ENCODE assay signal across 22 cellular contexts in the genomic region with DNA sequence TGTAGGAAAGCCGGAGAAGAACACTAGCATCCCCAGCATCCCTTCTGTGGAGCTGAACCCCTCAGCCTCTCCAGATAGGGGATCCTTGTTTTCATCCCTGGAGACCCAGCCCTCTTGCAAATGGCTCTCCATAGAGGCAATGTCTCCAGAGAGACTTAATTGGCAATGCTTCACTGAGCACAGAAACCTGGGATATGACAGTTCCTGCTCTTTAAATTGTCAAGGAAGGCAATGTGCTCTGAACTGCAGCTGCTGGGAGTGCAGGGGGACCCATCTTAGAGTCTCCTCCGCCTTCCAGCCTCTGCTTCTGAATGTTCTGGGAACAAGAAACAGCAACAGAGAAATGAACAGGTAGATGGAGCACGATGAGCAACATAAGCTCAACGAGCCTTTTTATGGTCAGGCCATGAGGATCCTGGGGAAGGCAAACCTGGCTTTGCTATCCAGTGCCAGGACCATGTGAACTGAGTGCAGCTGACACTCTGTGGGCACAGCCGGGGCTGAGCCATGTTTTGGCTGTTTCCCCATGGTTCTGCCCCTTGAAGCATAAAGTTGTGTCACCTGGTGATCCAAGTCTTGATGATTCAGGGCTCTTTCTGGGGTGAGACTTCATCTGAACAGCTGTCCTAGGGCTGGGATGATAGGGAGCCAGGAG.
"Had no signal": no experiment of that assay in that cellular context is flagged by ENCODE, and none has a peak within 500 bp of the region (broad histone marks: within the 10 kb centered on the region; RNA-seq: fewer than 3 reads in every experiment).

No MANE protein-coding gene starts in this region.

- H3K4me3 ChIP-seq: esophagus squamous epithelium, gastroesophageal sphincter, mucosa of descending colon, neural progenitor cell, ovary, tibial artery, upper lobe of left lung, uterus had no signal

- DNase-seq: effector memory CD8-positive, alpha-beta T cell; esophagus squamous epithelium; foreskin fibroblast; immature natural killer cell; left colon; mucosa of descending colon; naive thymus-derived CD8-positive, alpha-beta T cell; nucleus accumbens; ovary; right cardiac atrium; small intestine; stimulated activated CD4-positive, alpha-beta T cell treated with anti-CD3 and anti-CD28 coated beads, Interleukin-12 subunit alpha, Interleukin-12 subunit beta, amount 100 ng/mL, for 4 hours; stimulated activated CD4-positive, alpha-beta T cell treated with anti-CD3 and anti-CD28 coated beads, Interleukin-2, amount 100 ng/mL, for 48 hours; stimulated activated CD8-positive, alpha-beta memory T cell treated with anti-CD3 and anti-CD28 coated beads, Interleukin-4, amount 100 ng/mL, for 48 hours; stimulated activated naive CD8-positive, alpha-beta T cell treated with anti-CD3 and anti-CD28 coated beads, Interleukin-15, Interleukin-2, amounts not matched to agents 100 U/mL and 50 U/mL, for 24 hours; upper lobe of left lung; uterus had no signal

- H2AFZ ChIP-seq: neural progenitor cell had no signal

- H3K9ac ChIP-seq: neural progenitor cell had no signal

- H3K27me3 Mint-ChIP-seq: dendritic cell treated with granulocyte-macrophage colony-stimulating factor and Interleukin-4, amounts not matched to agents 40 ng/mL and 50 ng/mL, for 4 days had no signal

- H3K27me3 ChIP-seq: gastroesophageal sphincter, neural progenitor cell, ovary, upper lobe of left lung, uterus had no signal

- H3K4me3 Mint-ChIP-seq: dendritic cell treated with granulocyte-macrophage colony-stimulating factor and Interleukin-4, amounts not matched to agents 40 ng/mL and 50 ng/mL, for 4 days; effector memory CD8-positive, alpha-beta T cell; immature natural killer cell; naive thymus-derived CD8-positive, alpha-beta T cell; neural progenitor cell; stimulated activated effector memory CD8-positive, alpha-beta T cell treated with anti-CD3 and anti-CD28 coated beads, Interleukin-12 subunit alpha, Interleukin-12 subunit beta, amount 100 ng/mL, for 72 hours had no signal

- H3K9me3 Mint-ChIP-seq: dendritic cell treated with granulocyte-macrophage colony-stimulating factor and Interleukin-4, amounts not matched to agents 40 ng/mL and 50 ng/mL, for 4 days; effector memory CD8-positive, alpha-beta T cell; immature natural killer cell; naive thymus-derived CD8-positive, alpha-beta T cell; neural progenitor cell; stimulated activated effector memory CD8-positive, alpha-beta T cell treated with anti-CD3 and anti-CD28 coated beads, Interleukin-12 subunit alpha, Interleukin-12 subunit beta, amount 100 ng/mL, for 72 hours had no signal

- H3K36me3 ChIP-seq: esophagus squamous epithelium, gastroesophageal sphincter, neural progenitor cell, ovary, tibial artery, upper lobe of left lung, uterus had no signal

- H3K27ac ChIP-seq: esophagus squamous epithelium, gastroesophageal sphincter, neural progenitor cell, ovary, tibial artery, upper lobe of left lung, uterus had no signal

- H3K4me1 Mint-ChIP-seq: immature natural killer cell; naive thymus-derived CD8-positive, alpha-beta T cell; stimulated activated effector memory CD8-positive, alpha-beta T cell treated with anti-CD3 and anti-CD28 coated beads, Interleukin-12 subunit alpha, Interleukin-12 subunit beta, amount 100 ng/mL, for 72 hours had no signal

- H3K4me2 ChIP-seq: neural progenitor cell had no signal

- ATAC-seq: effector memory CD8-positive, alpha-beta T cell; gastroesophageal sphincter; left colon; mucosa of descending colon; naive thymus-derived CD8-positive, alpha-beta T cell; right cardiac atrium; stimulated activated effector memory CD8-positive, alpha-beta T cell treated with anti-CD3 and anti-CD28 coated beads, Interleukin-12 subunit alpha, Interleukin-12 subunit beta, amount 100 ng/mL, for 72 hours; stimulated activated naive CD8-positive, alpha-beta T cell treated with anti-CD3 and anti-CD28 coated beads, Interleukin-15, Interleukin-2, amounts not matched to agents 100 U/mL and 50 U/mL, for 24 hours had no signal

- H3K27ac Mint-ChIP-seq: dendritic cell treated with granulocyte-macrophage colony-stimulating factor and Interleukin-4, amounts not matched to agents 40 ng/mL and 50 ng/mL, for 4 days; effector memory CD8-positive, alpha-beta T cell; immature natural killer cell; naive thymus-derived CD8-positive, alpha-beta T cell; neural progenitor cell; stimulated activated effector memory CD8-positive, alpha-beta T cell treated with anti-CD3 and anti-CD28 coated beads, Interleukin-12 subunit alpha, Interleukin-12 subunit beta, amount 100 ng/mL, for 72 hours had no signal

- H3K9me3 ChIP-seq: esophagus squamous epithelium, gastroesophageal sphincter, mucosa of descending colon, ovary, tibial artery, upper lobe of left lung, uterus had no signal

- H3K36me3 Mint-ChIP-seq: immature natural killer cell; naive thymus-derived CD8-positive, alpha-beta T cell; neural progenitor cell; stimulated activated effector memory CD8-positive, alpha-beta T cell treated with anti-CD3 and anti-CD28 coated beads, Interleukin-12 subunit alpha, Interleukin-12 subunit beta, amount 100 ng/mL, for 72 hours had no signal
